22 cellular contexts compared by ENCODE assay signal in the genomic region with DNA sequence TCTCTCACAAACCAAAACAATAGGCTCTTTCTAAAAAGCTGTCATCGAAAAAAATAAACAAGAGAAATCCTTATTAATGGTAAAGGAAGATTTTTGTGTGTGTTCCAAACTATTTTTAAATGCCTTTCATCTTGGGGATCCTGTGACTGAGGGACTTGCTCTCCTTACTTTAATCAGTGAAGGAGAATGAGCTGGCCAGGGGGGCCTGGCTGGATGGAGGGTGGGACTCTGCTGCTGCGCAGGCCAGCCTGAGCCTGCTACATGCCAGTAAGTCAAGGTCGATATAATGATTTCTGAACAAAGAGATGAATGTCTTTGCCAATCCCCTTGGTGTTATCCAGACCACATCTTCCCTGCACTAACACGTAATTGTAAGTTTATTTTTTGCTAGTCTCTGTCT.
"Had no signal": no experiment of that assay in that cellular context is flagged by ENCODE, and none has a peak within 500 bp of the region (broad histone marks: within the 10 kb centered on the region; RNA-seq: fewer than 3 reads in every experiment).

No MANE protein-coding gene starts in this region.

- H3K27ac Mint-ChIP-seq: activated naive CD8-positive, alpha-beta T cell; dendritic cell treated with granulocyte-macrophage colony-stimulating factor and Interleukin-4, amounts not matched to agents 40 ng/mL and 50 ng/mL, for 4 days; endodermal cell; neural progenitor cell; T-helper 2 cell treated with Interferon-gamma antibody and Interleukin-4, amounts not matched to agents 5 μg/mL and 100 μg/mL, for 36 hours had no signal

- H3K4me1 Mint-ChIP-seq: endodermal cell had no signal

- H3K36me3 Mint-ChIP-seq: activated naive CD8-positive, alpha-beta T cell; neural progenitor cell had no signal

- H2AFZ ChIP-seq: neural progenitor cell had no signal

- ATAC-seq: esophagus mucosa, heart left ventricle had no signal

- DNase-seq: activated CD4-positive, alpha-beta T cell treated with anti-CD3 and anti-CD28 coated beads for 4 hours; activated CD4-positive, alpha-beta T cell treated with anti-CD3 and anti-CD28 coated beads, Interleukin-2, amount 50 U/mL, for 4 hours; activated effector memory CD4-positive, alpha-beta T cell treated with Interleukin-2 at 50 U/mL for 16 hours; activated naive CD4-positive, alpha-beta T cell treated with Interleukin-2 at 50 U/mL for 16 hours; aorta; central memory CD4-positive, alpha-beta T cell; endodermal cell; foreskin fibroblast; heart left ventricle; left ventricle myocardium inferior; naive B cell; stimulated activated CD4-positive, alpha-beta T cell treated with anti-CD3 and anti-CD28 coated beads, Interleukin-2, amount 100 ng/mL, for 48 hours; stimulated activated naive CD4-positive, alpha-beta T cell treated with Interleukin-2 at 50 U/mL for 16 hours; T-helper 1 cell; transverse colon had no signal

- H3K9me3 ChIP-seq: breast epithelium, heart left ventricle, left ventricle myocardium inferior, transverse colon had no signal

- H3K9me3 Mint-ChIP-seq: endodermal cell had no signal

- H3K36me3 ChIP-seq: breast epithelium, heart left ventricle, left ventricle myocardium inferior, neural progenitor cell, transverse colon had no signal

- H3K9ac ChIP-seq: neural progenitor cell had no signal

- H3K27me3 ChIP-seq: breast epithelium, heart left ventricle, neural progenitor cell, transverse colon had no signal

- H3K4me3 Mint-ChIP-seq: activated naive CD8-positive, alpha-beta T cell; dendritic cell treated with granulocyte-macrophage colony-stimulating factor and Interleukin-4, amounts not matched to agents 40 ng/mL and 50 ng/mL, for 4 days; endodermal cell; naive B cell; neural progenitor cell; T-helper 2 cell treated with Interferon-gamma antibody and Interleukin-4, amounts not matched to agents 5 μg/mL and 100 μg/mL, for 36 hours had no signal

- H3K27ac ChIP-seq: breast epithelium, left ventricle myocardium inferior, neural progenitor cell had no signal

- H3K4me3 ChIP-seq: heart left ventricle, left ventricle myocardium inferior, lung, neural progenitor cell, transverse colon had no signal

- H3K27me3 Mint-ChIP-seq: activated naive CD8-positive, alpha-beta T cell; dendritic cell treated with granulocyte-macrophage colony-stimulating factor and Interleukin-4, amounts not matched to agents 40 ng/mL and 50 ng/mL, for 4 days had no signal

- H3K4me2 ChIP-seq: neural progenitor cell had no signal

- H3K4me1 ChIP-seq: breast epithelium, heart left ventricle, left ventricle myocardium inferior, transverse colon had no signal
